ENCODE assay signal across 21 cellular contexts in the genomic region with DNA sequence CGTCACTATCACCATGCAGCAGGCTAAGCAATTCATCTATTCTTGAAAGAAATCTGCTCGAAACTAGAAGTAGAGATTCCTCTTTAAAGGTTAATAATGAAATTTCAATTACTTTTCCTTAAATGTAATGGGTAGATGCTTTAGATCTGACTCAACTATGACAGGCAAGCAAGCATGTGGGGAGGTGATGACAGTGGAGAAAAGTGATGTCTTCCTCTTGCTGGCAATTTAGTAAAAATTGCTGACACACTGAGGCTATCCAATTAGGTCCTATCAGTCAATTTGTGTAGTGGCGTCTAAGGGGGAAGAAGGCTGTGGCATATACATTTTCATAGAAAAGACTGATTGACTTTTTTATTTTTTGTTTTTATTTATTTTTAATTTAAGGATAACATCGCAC.
"Had no signal": no experiment of that assay in that cellular context is flagged by ENCODE, and none has a peak within 500 bp of the region (broad histone marks: within the 10 kb centered on the region; RNA-seq: fewer than 3 reads in every experiment).

No MANE protein-coding gene starts in this region.

- H3K36me3 Mint-ChIP-seq: naive thymus-derived CD4-positive, alpha-beta T cell; stimulated activated naive B cell treated with anti-CD40 and anti-IgM and Interleukin-4, amounts not matched to agents 10 μg/mL and 1 μg/mL and 100 μg/mL, for 72 hours had no signal

- H3K36me3 ChIP-seq: esophagus squamous epithelium, prostate gland, right lobe of liver, tibial nerve, upper lobe of right lung, vagina had no signal

- H3K27ac ChIP-seq: esophagus squamous epithelium, hepatocyte, parathyroid adenoma, prostate gland, right lobe of liver, skin epidermis, testis, tibial nerve, upper lobe of right lung, vagina had no signal

- H3K4me1 ChIP-seq: parathyroid adenoma, prostate gland, right lobe of liver, testis, tibial nerve, upper lobe of right lung, vagina had no signal

- H3K27me3 ChIP-seq: esophagus squamous epithelium, hepatocyte, right lobe of liver, testis, tibial nerve, upper lobe of right lung, vagina had no signal

- H3K27me3 Mint-ChIP-seq: naive thymus-derived CD4-positive, alpha-beta T cell; stimulated activated naive B cell treated with anti-CD40 and anti-IgM and Interleukin-4, amounts not matched to agents 10 μg/mL and 1 μg/mL and 100 μg/mL, for 72 hours had no signal

- DNase-seq: dermis blood vessel endothelial cell; esophagus squamous epithelium; foreskin melanocyte; head of caudate nucleus; kidney; left cardiac atrium; naive thymus-derived CD4-positive, alpha-beta T cell; nephron progenitor cell; right lobe of liver; stimulated activated CD4-positive, alpha-beta T cell treated with anti-CD3 and anti-CD28 coated beads, Interleukin-2, amount 100 ng/mL, for 24 hours; stimulated activated CD4-positive, alpha-beta T cell treated with anti-CD3 and anti-CD28 coated beads, Interleukin-4, amount 100 ng/mL, for 4 hours; stimulated activated naive B cell treated with anti-CD40 and anti-IgM and Interleukin-4, amounts not matched to agents 10 μg/mL and 1 μg/mL and 100 μg/mL, for 72 hours; stimulated activated naive CD8-positive, alpha-beta T cell treated with anti-CD3 and anti-CD28 coated beads, Interleukin-15, amount 100 ng/mL, for 72 hours; testis; upper lobe of right lung had no signal

- H3K4me3 Mint-ChIP-seq: naive thymus-derived CD4-positive, alpha-beta T cell; nephron progenitor cell; stimulated activated naive B cell treated with anti-CD40 and anti-IgM and Interleukin-4, amounts not matched to agents 10 μg/mL and 1 μg/mL and 100 μg/mL, for 72 hours; stimulated activated naive CD8-positive, alpha-beta T cell treated with anti-CD3 and anti-CD28 coated beads, Interleukin-15, amount 100 ng/mL, for 72 hours had no signal

- H3K4me1 Mint-ChIP-seq: naive thymus-derived CD4-positive, alpha-beta T cell; nephron progenitor cell; stimulated activated naive B cell treated with anti-CD40 and anti-IgM and Interleukin-4, amounts not matched to agents 10 μg/mL and 1 μg/mL and 100 μg/mL, for 72 hours; stimulated activated naive CD8-positive, alpha-beta T cell treated with anti-CD3 and anti-CD28 coated beads, Interleukin-15, amount 100 ng/mL, for 72 hours had no signal

- H3K4me3 ChIP-seq: esophagus squamous epithelium, hepatocyte, prostate gland, right lobe of liver, skin epidermis, testis, tibial nerve, upper lobe of right lung, vagina had no signal

- H3K27ac Mint-ChIP-seq: naive thymus-derived CD4-positive, alpha-beta T cell; nephron progenitor cell; stimulated activated naive B cell treated with anti-CD40 and anti-IgM and Interleukin-4, amounts not matched to agents 10 μg/mL and 1 μg/mL and 100 μg/mL, for 72 hours; stimulated activated naive CD8-positive, alpha-beta T cell treated with anti-CD3 and anti-CD28 coated beads, Interleukin-15, amount 100 ng/mL, for 72 hours had no signal

- ATAC-seq: left cardiac atrium; naive thymus-derived CD4-positive, alpha-beta T cell; right lobe of liver; stimulated activated naive B cell treated with anti-CD40 and anti-IgM and Interleukin-4, amounts not matched to agents 10 μg/mL and 1 μg/mL and 100 μg/mL, for 72 hours; stimulated activated naive CD8-positive, alpha-beta T cell treated with anti-CD3 and anti-CD28 coated beads, Interleukin-15, amount 100 ng/mL, for 72 hours; upper lobe of right lung had no signal

- H3K9me3 ChIP-seq: esophagus squamous epithelium, prostate gland, right lobe of liver, testis, upper lobe of right lung, vagina had no signal

- H3K9me3 Mint-ChIP-seq: nephron progenitor cell had no signal
